ENCODE assay signal across 15 cellular contexts in the genomic region with DNA sequence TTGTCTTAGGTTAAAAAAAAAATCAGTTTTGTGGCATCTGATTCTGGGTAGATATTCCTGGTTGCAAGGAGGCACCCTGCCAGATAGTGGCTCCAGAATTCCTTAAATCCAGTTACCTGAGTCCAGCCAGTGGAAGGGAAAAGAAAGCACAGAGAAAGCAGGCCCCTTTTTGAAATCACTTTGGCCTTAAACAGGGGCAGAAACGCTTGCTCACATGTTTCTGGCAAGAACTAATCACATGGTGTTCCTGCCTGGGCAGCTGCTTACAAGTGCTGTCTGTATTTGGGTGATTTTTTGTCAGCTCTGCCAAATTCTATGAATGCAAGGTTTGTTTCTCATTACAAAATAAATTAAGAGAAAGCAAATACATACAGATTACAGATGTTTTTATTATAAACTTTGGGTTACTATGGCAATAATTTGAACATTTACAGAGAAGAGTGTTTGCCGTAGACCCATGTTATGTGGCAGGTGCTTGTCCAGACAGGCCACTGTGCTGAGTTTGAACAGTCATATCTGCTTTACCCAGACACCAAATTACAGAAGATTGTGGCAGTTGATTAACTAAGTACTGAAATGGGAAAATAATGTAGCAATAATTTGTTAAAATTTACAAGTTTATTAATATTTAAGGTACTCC.
DNase-seq lines count a peak whose midpoint lies in the region; ATAC-seq, FAIRE-seq and TF ChIP-seq lines count a peak whose summit lies in the region.
"Had no signal": no experiment of that assay in that cellular context is flagged by ENCODE, and none has a peak within 500 bp of the region (broad histone marks: within the 10 kb centered on the region; RNA-seq: fewer than 3 reads in every experiment).

No MANE protein-coding gene starts in this region.

- no peaks in the 10 kb centered on the region for H3K9me3 ChIP-seq in PC-3 (ENCODE audit: low read length)

- no peak overlapping the region for H2BK5ac ChIP-seq in mesendoderm (ENCODE audit: low read length)

- intact Hi-C loops in PC-3 (cut with micrococcal nuclease), result no loop called here

- H2BK120ac ChIP-seq in mesendoderm (ENCODE audit: low read depth, low read length), result no peak overlapping the region

- H4K5ac ChIP-seq in mesendoderm (ENCODE audit: low read length), result no peak overlapping the region

- H3K27me3 ChIP-seq in mesendoderm (ENCODE audit: insufficient read depth, low read length, poor library complexity), result no peaks in the 10 kb centered on the region
- H3K27me3 ChIP-seq in PC-3 (ENCODE audit: low read length), result no peaks in the 10 kb centered on the region
- H3K27me3 ChIP-seq: BLaER1 treated with 17β-estradiol and CSF1 and Interleukin-3, amounts not matched to agents 10 nM and 100 nM had no signal

- no peaks in the 10 kb centered on the region for H3K79me2 ChIP-seq in mesendoderm (ENCODE audit: control insufficient read depth, insufficient read depth, low read length)
- no peaks in the 10 kb centered on the region for H3K79me2 ChIP-seq in PC-3 (ENCODE audit: low read length)

- no peaks in the 10 kb centered on the region for H4K20me1 ChIP-seq in PC-3 (ENCODE audit: low read length)
- H4K20me1 ChIP-seq: BLaER1 treated with 17β-estradiol and CSF1 and Interleukin-3, amounts not matched to agents 10 nM and 100 nM had no signal

- H3K36me3 ChIP-seq in mesendoderm (ENCODE audit: control insufficient read depth, insufficient read depth, low read length) (no peaks in the 10 kb centered on the region), PC-3 (ENCODE audit: low read depth, low read length) (no peaks in the 10 kb centered on the region)
- H3K36me3 ChIP-seq: BLaER1 treated with 17β-estradiol and CSF1 and Interleukin-3, amounts not matched to agents 10 nM and 100 nM had no signal

- no peak overlapping the region for H3K56ac ChIP-seq in mesendoderm (ENCODE audit: low read length)

- H3K9me2 ChIP-seq in PC-3 (replicated peaks; ENCODE audit: low read length), result no peaks in the 10 kb centered on the region

- H3K9ac ChIP-seq in mesendoderm (ENCODE audit: low read length), result no peak overlapping the region
- no peak overlapping the region for H3K9ac ChIP-seq in PC-3 (ENCODE audit: low read length)
- H3K9ac ChIP-seq: BLaER1 treated with 17β-estradiol and CSF1 and Interleukin-3, amounts not matched to agents 10 nM and 100 nM had no signal

- no peak for FAIRE-seq in GM12891 (lab: Jason Lieb, UNC)

- H2AFZ ChIP-seq in PC-3 (ENCODE audit: low read length), result no peak overlapping the region

- no peak for TF ChIP-seq POLR2A in GM12891 (IDR thresholded peaks at IDR 0.05; ENCODE audit: low read depth, low read length)

- H3K27ac ChIP-seq in mesendoderm (ENCODE audit: low read depth, low read length) (no peak overlapping the region), PC-3 (ENCODE audit: low read length) (no peak overlapping the region)
- H3K27ac ChIP-seq: BLaER1 treated with 17β-estradiol and CSF1 and Interleukin-3, amounts not matched to agents 10 nM and 100 nM; HL-60 had no signal

- no peak for ATAC-seq in HG02840 (IDR thresholded peaks at IDR 0.05; ENCODE audit: low FRiP score, unreplicated experiment)
- no peak for ATAC-seq in PC-3

- H3K4me1 ChIP-seq in mesendoderm (ENCODE audit: control insufficient read depth, low read depth, low read length) (no peaks in the 10 kb centered on the region), PC-3 (ENCODE audit: insufficient read depth, low read length) (no peaks in the 10 kb centered on the region)

- H3K79me1 ChIP-seq in mesendoderm (ENCODE audit: low read length), result no peaks in the 10 kb centered on the region

- no peak overlapping the region for H3K4me2 ChIP-seq in mesendoderm (ENCODE audit: low read length)
- H3K4me2 ChIP-seq in PC-3 (ENCODE audit: low read length), result no peak overlapping the region
- H3K4me2 ChIP-seq: BLaER1 treated with 17β-estradiol and CSF1 and Interleukin-3, amounts not matched to agents 10 nM and 100 nM had no signal

- H2BK15ac ChIP-seq in mesendoderm (replicated peaks; ENCODE audit: low read depth), result no peak overlapping the region

- DNase-seq in DMS153 treated with DMSO at 0.1 percent for 48 hours (lab: John Stamatoyannopoulos, UW; ENCODE audit: unreplicated experiment) (peak; percentile 83), NCI-H146 (lab: John Stamatoyannopoulos, UW) (peak; percentile 76), UCSD-AML1 (lab: John Stamatoyannopoulos, UW; ENCODE audit: unreplicated experiment) (peak; percentile 5), mesendoderm (peak; percentile 1), GM12891 (ENCODE audit: insufficient read length, low spot score) (no peak), NOMO-1 treated with dmso at 0.1 percent for 144 hours (lab: John Stamatoyannopoulos, UW; ENCODE audit: unreplicated experiment) (no peak), PC-3 (no peak)
- DNase-seq: activated CD4-positive, alpha-beta T cell treated with anti-CD3 and anti-CD28 coated beads, Interleukin-2, amount 50 U/mL, for 48 hours; activated gamma-delta T cell treated with Interleukin-2 at 50 U/mL for 16 hours; stimulated activated CD4-positive, alpha-beta T cell treated with anti-CD3 and anti-CD28 coated beads, Interleukin-4, amount 100 ng/mL, for 24 hours; stimulated activated naive CD4-positive, alpha-beta T cell treated with Interleukin-2 at 50 U/mL for 16 hours; T-helper 2 cell had no signal

- TF ChIP-seq CTCF in PC-3 (conservative IDR thresholded peaks at IDR 0.05; ENCODE audit: low read depth, low read length), result no peak

- H3K23ac ChIP-seq in mesendoderm (ENCODE audit: low read length), result no peak overlapping the region

- no peak overlapping the region for H3K18ac ChIP-seq in mesendoderm (ENCODE audit: low read length)

- CTCF ChIA-PET in PC-3 (lab: Charles Lee), result no interaction called here

- H2AK5ac ChIP-seq in mesendoderm (ENCODE audit: low read length), result no peak overlapping the region

- H3K4me3 ChIP-seq in mesendoderm (ENCODE audit: low read length) (no peak overlapping the region), PC-3 (ENCODE audit: low read length) (no peak overlapping the region)
- H3K4me3 ChIP-seq: BLaER1 treated with 17β-estradiol and CSF1 and Interleukin-3, amounts not matched to agents 10 nM and 100 nM had no signal

- BruUV-seq in PC-3 (replicated peaks; lab: Mats Ljungman, UMichigan), result no TSS peak

- H3F3A ChIP-seq in PC-3 (ENCODE audit: low read length, unreplicated experiment), result no peaks in the 10 kb centered on the region

- no peak overlapping the region for H4K8ac ChIP-seq in mesendoderm (ENCODE audit: low read depth, low read length)

- POLR2A ChIA-PET in PC-3 (lab: Charles Lee; ENCODE audit: unreplicated experiment), result no interaction called here

- no peak overlapping the region for H3K4ac ChIP-seq in mesendoderm (ENCODE audit: low read depth, low read length)

- WGBS in mesendoderm (ENCODE audit: extremely low coverage, insufficient coverage, low lambda C conversion rate), result no CpG with 5 or more reads among the region's 2 CpGs

TF ChIP-seq in GM12891, 5 proteins besides CTCF, POLR2A, EP300 and RAD21:
- no peak for TF ChIP-seq POU2F2 (IDR thresholded peaks at IDR 0.05; ENCODE audit: low read depth, low read length)
TF ChIP-seq in GM12891: peak in this region for 0.

Comparison
In these comparisons a context has a peak if more than half of its experiments do, and no peak if none do; other contexts are left out.
1. DNase-seq: peak in DMS153 treated with DMSO at 0.1 percent for 48 hours (single experiment), NCI-H146 (single experiment), UCSD-AML1 (single experiment) and mesendoderm (single experiment); none in GM12891 (single experiment), NOMO-1 treated with dmso at 0.1 percent for 144 hours (single experiment) and PC-3 (single experiment).